ENCODE assay signal across 8 cellular contexts in genomic region chr21:29025328-29025713, GRCh38. TPM values are rescaled to one million over a fixed set of nuclear protein-coding genes. Genes with fewer than 3 reads are reported as not detected.
A peak's percentile ranks its signal among the peaks of the same experiment; 100 is the strongest.
DNase-seq lines count a peak whose midpoint lies in the region; TF ChIP-seq lines count a peak whose summit lies in the region.

No MANE protein-coding gene starts in this region.

- H3K36me3 ChIP-seq in HEK293 (ENCODE audit: control insufficient read depth in 2 of 2, insufficient read depth in 1 of 2, low read length in 2 of 2) (peaks cover 14 to 20% of the 10 kb centered on the region in 2 experiments), adipocyte (ENCODE audit: control insufficient read depth, insufficient read depth, low read length, severe bottlenecking) (peaks cover 4% of the 10 kb centered on the region), kidney epithelial cell (ENCODE audit: control insufficient read depth, insufficient read depth, low read length) (no peaks in the 10 kb centered on the region), testis (ENCODE audit: low read depth, missing control alignments) (no peaks in the 10 kb centered on the region)

- POLR2A ChIA-PET in HEK293 (lab: Yijun Ruan, JAX) = interaction anchor here (0.6 to 6.1 kb wide), 8 partner anchors 13 to 78 kb away, joined by 3 to 100 read pairs (median 6); partner anchors contain the start of genes CCT8 and LTN1

- 0 to 1% methylated on average over 6 of the region's 6 CpGs for WGBS in testis, 2 donors

- H3K27ac ChIP-seq in 22Rv1 = peak overlapping the region; percentile 87
- H3K27ac ChIP-seq in HEK293 (ENCODE audit: extremely low read depth, low read depth, low read length) = peak overlapping the region; percentile 89
- H3K27ac ChIP-seq in testis = peak overlapping the region; percentile 98

- H3K9me3 ChIP-seq in HEK293 (ENCODE audit: control insufficient read depth, insufficient read depth, low read depth, low read length) = no peaks in the 10 kb centered on the region
- H3K9me3 ChIP-seq in adipocyte (ENCODE audit: control insufficient read depth, low read length) = no peaks in the 10 kb centered on the region
- no peaks in the 10 kb centered on the region for H3K9me3 ChIP-seq in testis

- intact Hi-C loops in testis (cut with DNase I; ENCODE audit: low total_unique reads) = no loop called here

- H3K27me3 ChIP-seq in adipocyte (replicated peaks; ENCODE audit: control insufficient read depth, insufficient read depth, low read length) = no peaks in the 10 kb centered on the region
- no peaks in the 10 kb centered on the region for H3K27me3 ChIP-seq in kidney epithelial cell (ENCODE audit: control insufficient read depth, insufficient read depth, low read length)
- no peaks in the 10 kb centered on the region for H3K27me3 ChIP-seq in testis

- peaks cover 5% of the 10 kb centered on the region; the same call in 1 of the 2 replicates for H3K4me1 ChIP-seq in HEK293 (ENCODE audit: control insufficient read depth, insufficient read depth, low read length)
- peaks cover 20% of the 10 kb centered on the region for H3K4me1 ChIP-seq in adipocyte (ENCODE audit: control insufficient read depth, insufficient read depth, low read length)
- peaks cover 8% of the 10 kb centered on the region for H3K4me1 ChIP-seq in testis

- peak; percentile 50 for DNase-seq in adipocyte (ENCODE audit: low read depth)
- DNase-seq in kidney epithelial cell (ENCODE audit: low read depth) = no peak
- no peak for DNase-seq in testis
- DNase-seq in GM20000 (ENCODE audit: low spot score) = no peak
- no peak for DNase-seq in NCI-H526 (lab: John Stamatoyannopoulos, UW)
- DNase-seq in NCI-H1436 treated with DMSO at 0.1 percent for 48 hours (lab: John Stamatoyannopoulos, UW) = no peak

- CTCF ChIA-PET in HEK293 (lab: Yijun Ruan, JAX) = interaction anchor here (0.6 kb wide), 1 partner anchor 51 kb away, joined by 3 read pairs; no protein-coding TSS in a partner anchor

- TF ChIP-seq CTCF in 22Rv1 (IDR thresholded peaks at IDR 0.05) (no peak), HEK293 (tag by site-specific recombination; IDR thresholded peaks at IDR 0.05) (no peak), kidney epithelial cell (IDR thresholded peaks at IDR 0.05; ENCODE audit: insufficient read depth, low read length, poor library complexity, severe bottlenecking) (no peak), testis (IDR thresholded peaks at IDR 0.05) (no peak), GM20000 (IDR thresholded peaks at IDR 0.05; ENCODE audit: extremely low read depth, missing control alignments) (no peak)

- peak overlapping the region; percentile 95 for H3K9ac ChIP-seq in adipocyte (ENCODE audit: low read length)

- no peak for TF ChIP-seq POLR2A in testis (IDR thresholded peaks at IDR 0.05)

- H3K4me3 ChIP-seq in HEK293 (ENCODE audit: low read depth, low read length) (peak overlapping the region; percentile 84), adipocyte (ENCODE audit: low read length) (peak overlapping the region; percentile 90), kidney epithelial cell (ENCODE audit: low read depth, low read length) (peak overlapping the region; percentile 84), testis (peak overlapping the region; percentile 76 to 88)

TF ChIP-seq in HEK293, 187 proteins besides CTCF, POLR2A, EP300 and RAD21:
- TF ChIP-seq EGR2 (tag by site-specific recombination; IDR thresholded peaks at IDR 0.05; ENCODE audit: low read depth) = no peak
- TF ChIP-seq ZNF701 (tag by site-specific recombination; IDR thresholded peaks at IDR 0.05) = no peak
- TF ChIP-seq ZNF184 (tag by site-specific recombination; IDR thresholded peaks at IDR 0.05) = 0 out of 2 replicates have a peak, but pooled peaks have one; percentile 59

RNA-seq across cellular contexts. Expression of gene USP16, which starts 0.9 kb away (rescaled TPM):
- total RNA-seq in kidney epithelial cell (20.0 and 30.0 TPM in 2 replicates), testis (10 to 100 TPM; 33.2 to 37.9 TPM)
- polyA plus RNA-seq in testis (ENCODE audit: insufficient read depth, low read depth, low replicate concordance) = 17.9 TPM

RNA-seq across cellular contexts. Expression of gene RWDD2B, which starts 6.2 kb away (rescaled TPM):
- total RNA-seq in kidney epithelial cell (10.7 and 13.6 TPM in 2 replicates), testis (10 to 100 TPM; 10.3 to 19.5 TPM)
- polyA plus RNA-seq in testis (ENCODE audit: insufficient read depth, low read depth, low replicate concordance) = 36.4 TPM

RNA-seq across cellular contexts. Expression of gene LTN1, which starts 32.6 kb away (rescaled TPM):
- total RNA-seq in kidney epithelial cell (21.0 and 21.1 TPM in 2 replicates), testis (10 to 100 TPM; 34.1 to 47.2 TPM)
- 22.1 TPM for polyA plus RNA-seq in testis (ENCODE audit: insufficient read depth, low read depth, low replicate concordance)

RNA-seq across cellular contexts. Expression of gene CCT8, which starts 48.1 kb away (rescaled TPM):
- total RNA-seq in kidney epithelial cell (171 and 175 TPM in 2 replicates), testis (100 to 1,000 TPM; 116 to 121 TPM)
- 106 TPM for polyA plus RNA-seq in testis (ENCODE audit: insufficient read depth, low read depth, low replicate concordance)
